In genomic region chr15:90211440-90212168, GRCh38 we compare ENCODE assay signal across 9 cellular contexts. TPM values are rescaled to one million over a fixed set of nuclear protein-coding genes. Genes with fewer than 3 reads are reported as not detected.
DNase-seq lines count a peak whose midpoint lies in the region; ATAC-seq and TF ChIP-seq lines count a peak whose summit lies in the region.
"Had no signal": no experiment of that assay in that cellular context is flagged by ENCODE, and none has a peak within 500 bp of the region (broad histone marks: within the 10 kb centered on the region; RNA-seq: fewer than 3 reads in every experiment).

No MANE protein-coding gene starts in this region.

- H3K36me3 ChIP-seq in breast epithelium (no peaks in the 10 kb centered on the region), kidney epithelial cell (ENCODE audit: control insufficient read depth, insufficient read depth, low read length) (peaks cover 1% of the 10 kb centered on the region), stomach smooth muscle (ENCODE audit: control insufficient read depth in 2 of 2, insufficient read depth in 2 of 2, low read length in 2 of 2) (peaks cover 3 to 6% of the 10 kb centered on the region in 2 donors)

- no peak for TF ChIP-seq POLR2A in breast epithelium (IDR thresholded peaks at IDR 0.05)

- peaks cover 36% of the 10 kb centered on the region for H3K4me1 Mint-ChIP-seq in activated T-cell treated with anti-CD3 and anti-CD28 coated beads, Interleukin-2, amount 50 U/mL, for 4 hours (ENCODE audit: low read depth)

- H3K4me3 ChIP-seq in breast epithelium (peak overlapping the region in 1 of 3 donors; percentile 10), kidney epithelial cell (ENCODE audit: low read depth, low read length) (no peak overlapping the region), stomach smooth muscle (ENCODE audit: low read length in 2 of 2) (no peak overlapping the region)

- H3K9me3 ChIP-seq in breast epithelium: no peaks in the 10 kb centered on the region
- no peaks in the 10 kb centered on the region for H3K9me3 ChIP-seq in stomach smooth muscle (ENCODE audit: control insufficient read depth in 2 of 2, low read length in 2 of 2)

- peak; percentile 95 for DNase-seq in HT1080 (ENCODE audit: low read depth)
- DNase-seq in breast epithelium (ENCODE audit: low spot score in 2 of 2): no peak
- DNase-seq in kidney epithelial cell (ENCODE audit: low read depth): peak; percentile 73
- DNase-seq in activated T-cell treated with anti-CD3 and anti-CD28 coated beads, Interleukin-2, amount 50 U/mL, for 4 hours: no peak
- DNase-seq in DMS153 treated with DMSO at 0.1 percent for 48 hours (lab: John Stamatoyannopoulos, UW; ENCODE audit: unreplicated experiment): no peak
- no peak for DNase-seq in T-helper 1 cell
- DNase-seq: activated CD4-positive, alpha-beta T cell treated with anti-CD3 and anti-CD28 coated beads, Interleukin-2, amount 50 U/mL, for 48 hours had no signal

- peaks cover 0 to 12% of the 10 kb centered on the region in 2 donors for H3K4me1 ChIP-seq in breast epithelium
- peaks cover 32% of the 10 kb centered on the region for H3K4me1 ChIP-seq in stomach smooth muscle (ENCODE audit: control insufficient read depth, insufficient read depth, low read length)

- peaks cover 11% of the 10 kb centered on the region for H3K36me3 Mint-ChIP-seq in activated T-cell treated with anti-CD3 and anti-CD28 coated beads, Interleukin-2, amount 50 U/mL, for 4 hours (ENCODE audit: insufficient read depth)

- ATAC-seq in activated T-cell treated with anti-CD3 and anti-CD28 coated beads, Interleukin-2, amount 50 U/mL, for 4 hours: no peak
- ATAC-seq in HG03571 (IDR thresholded peaks at IDR 0.05; ENCODE audit: unreplicated experiment): no peak

- TF ChIP-seq CTCF in breast epithelium (IDR thresholded peaks at IDR 0.05): no peak
- no peak for TF ChIP-seq CTCF in kidney epithelial cell (IDR thresholded peaks at IDR 0.05; ENCODE audit: insufficient read depth, low read length, poor library complexity, severe bottlenecking)

- no peaks in the 10 kb centered on the region for H3K27me3 Mint-ChIP-seq in activated T-cell treated with anti-CD3 and anti-CD28 coated beads, Interleukin-2, amount 50 U/mL, for 4 hours (ENCODE audit: low read depth)

- H3K27ac ChIP-seq in breast epithelium: peak overlapping the region; percentile 57 to 76
- H3K27ac ChIP-seq in stomach smooth muscle (ENCODE audit: low read length): peak overlapping the region; percentile 31

- H3K27me3 ChIP-seq in breast epithelium (no peaks in the 10 kb centered on the region), kidney epithelial cell (ENCODE audit: control insufficient read depth, insufficient read depth, low read length) (no peaks in the 10 kb centered on the region), stomach smooth muscle (ENCODE audit: control insufficient read depth in 1 of 2, insufficient read depth in 2 of 2, low read length in 2 of 2) (no peaks in the 10 kb centered on the region)

- H3K9me3 Mint-ChIP-seq in activated T-cell treated with anti-CD3 and anti-CD28 coated beads, Interleukin-2, amount 50 U/mL, for 4 hours: no peaks in the 10 kb centered on the region

- H3K9ac ChIP-seq in stomach smooth muscle (ENCODE audit: low read length in 2 of 2): no peak overlapping the region

- H3K4me3 Mint-ChIP-seq in activated T-cell treated with anti-CD3 and anti-CD28 coated beads, Interleukin-2, amount 50 U/mL, for 4 hours: no peak overlapping the region

- intact Hi-C loops in breast epithelium (cut with DNase I; ENCODE audit: low total_unique reads): loop anchor here (5.0 kb wide), 1 partner anchor 44 kb away; no protein-coding TSS in a partner anchor

RNA-seq across cellular contexts. Expression of gene SEMA4B, which starts 10.5 kb away (rescaled TPM):
- total RNA-seq in HT1080 (2014; rRNA removed; shearing (Covaris generic)): 53.7 and 57.1 TPM in 2 replicates
- 77.4 and 81.2 TPM in 2 replicates for polyA plus RNA-seq in HT1080 (2015; cell fraction: cytosol; rRNA removed)
- 144 and 156 TPM in 2 replicates for polyA plus RNA-seq in HT1080 (2015; cell fraction: nucleus; rRNA removed)
- total RNA-seq in breast epithelium: 10 to 100 TPM in 2 of 3 donors, 1 to 10 TPM in 1; 6.6 to 72.8 (median 56.9) TPM
- total RNA-seq in kidney epithelial cell: 44.2 and 51.2 TPM in 2 replicates
- total RNA-seq in activated T-cell treated with anti-CD3 and anti-CD28 coated beads, Interleukin-2, amount 50 U/mL, for 4 hours: 1 to 10 TPM; 4.7 to 8.2 (median 7.7) TPM

RNA-seq across cellular contexts. Expression of gene CIB1, which starts 22.1 kb away (rescaled TPM):
- 44.5 and 65.7 TPM in 2 replicates for total RNA-seq in HT1080 (2014; rRNA removed; shearing (Covaris generic))
- polyA plus RNA-seq in HT1080 (2015; cell fraction: cytosol; rRNA removed): 68.5 and 86.5 TPM in 2 replicates
- polyA plus RNA-seq in HT1080 (2015; cell fraction: nucleus; rRNA removed): 34.1 and 47.6 TPM in 2 replicates
- 10 to 100 TPM; 30.2 to 61.3 (median 49.5) TPM for total RNA-seq in breast epithelium
- total RNA-seq in kidney epithelial cell: 33.6 and 38.1 TPM in 2 replicates
- total RNA-seq in activated T-cell treated with anti-CD3 and anti-CD28 coated beads, Interleukin-2, amount 50 U/mL, for 4 hours: 100 to 1,000 TPM; 130 to 158 (median 151) TPM

RNA-seq across cellular contexts. Expression of gene GDPGP1, which starts 22.4 kb away (rescaled TPM):
- 6.3 and 6.4 TPM in 2 replicates for total RNA-seq in HT1080 (2014; rRNA removed; shearing (Covaris generic))
- 2.9 and 3.8 TPM in 2 replicates for polyA plus RNA-seq in HT1080 (2015; cell fraction: cytosol; rRNA removed)
- 5.5 and 6.9 TPM in 2 replicates for polyA plus RNA-seq in HT1080 (2015; cell fraction: nucleus; rRNA removed)
- total RNA-seq in breast epithelium: 1 to 10 TPM; 3.4 to 9.4 (median 7.5) TPM
- 8.1 and 11.0 TPM in 2 replicates for total RNA-seq in kidney epithelial cell
- total RNA-seq in activated T-cell treated with anti-CD3 and anti-CD28 coated beads, Interleukin-2, amount 50 U/mL, for 4 hours: 10 to 100 TPM; 11.4 to 12.9 (median 11.9) TPM

RNA-seq across cellular contexts. Expression of gene TTLL13, which starts 37.8 kb away (rescaled TPM):
- not detected in 2 replicates for total RNA-seq in HT1080 (2014; rRNA removed; shearing (Covaris generic))
- 0.09 TPM in 1 of 2 replicates, not detected in the other for polyA plus RNA-seq in HT1080 (2015; cell fraction: cytosol; rRNA removed)
- 0.14 and 0.19 TPM in 2 replicates for polyA plus RNA-seq in HT1080 (2015; cell fraction: nucleus; rRNA removed)
- under 1 TPM in 1 of 3 donors, not detected in 2; 0.15 TPM for total RNA-seq in breast epithelium
- 0.41 TPM in 1 of 2 replicates, not detected in the other for total RNA-seq in kidney epithelial cell
- under 1 TPM in 2 of 3 donors, not detected in 1; 0.19 to 0.95 TPM for total RNA-seq in activated T-cell treated with anti-CD3 and anti-CD28 coated beads, Interleukin-2, amount 50 U/mL, for 4 hours

RNA-seq across cellular contexts. Expression of gene NGRN, which starts 53.9 kb away (rescaled TPM):
- total RNA-seq in HT1080 (2014; rRNA removed; shearing (Covaris generic)): 65.3 and 82.5 TPM in 2 replicates
- polyA plus RNA-seq in HT1080 (2015; cell fraction: cytosol; rRNA removed): 52.5 and 56.2 TPM in 2 replicates
- polyA plus RNA-seq in HT1080 (2015; cell fraction: nucleus; rRNA removed): 35.0 and 35.2 TPM in 2 replicates
- 10 to 100 TPM; 67.7 to 99.1 (median 87.2) TPM for total RNA-seq in breast epithelium
- total RNA-seq in kidney epithelial cell: 124 and 139 TPM in 2 replicates
- 10 to 100 TPM; 36.9 to 38.0 (median 37.1) TPM for total RNA-seq in activated T-cell treated with anti-CD3 and anti-CD28 coated beads, Interleukin-2, amount 50 U/mL, for 4 hours

Comparison
In these comparisons a context has a peak if more than half of its experiments do, and no peak if none do; other contexts are left out.
1. DNase-seq: peak in HT1080 (single experiment) and kidney epithelial cell (single experiment); none in breast epithelium (0 of 2), activated T-cell treated with anti-CD3 and anti-CD28 coated beads, Interleukin-2, amount 50 U/mL, for 4 hours (single experiment), DMS153 treated with DMSO at 0.1 percent for 48 hours (single experiment) and T-helper 1 cell (0 of 5).